24 cellular contexts compared by ENCODE assay signal in genomic region chr12:111185889-111186227, GRCh38.
DNase-seq lines count a peak whose midpoint lies in the region; ATAC-seq and TF ChIP-seq lines count a peak whose summit lies in the region.
"Had no signal": no experiment of that assay in that cellular context is flagged by ENCODE, and none has a peak within 500 bp of the region (broad histone marks: within the 10 kb centered on the region; RNA-seq: fewer than 3 reads in every experiment).

No MANE protein-coding gene starts in this region.

- no peaks in the 10 kb centered on the region for H3K27me3 ChIP-seq in iPS-15b (ENCODE audit: control insufficient read depth, insufficient read depth, low read length)

- H3K4me3 Mint-ChIP-seq in WTC11 = no peak overlapping the region
- H3K4me3 Mint-ChIP-seq: CD8-positive, alpha-beta memory T cell had no signal

- peaks cover 7% of the 10 kb centered on the region; the same call in 1 of the 2 replicates for H3K4me1 Mint-ChIP-seq in WTC11
- H3K4me1 Mint-ChIP-seq: CD8-positive, alpha-beta memory T cell had no signal

- CTCF ChIA-PET in HEK293 (lab: Yijun Ruan, JAX) (interaction anchor here (0.6 to 0.7 kb wide), 2 partner anchors 130 to 1843 kb away, joined by 3 read pairs; no protein-coding TSS in a partner anchor), WTC11 (lab: Charles Lee) (interaction anchor here (0.6 kb wide), 1 partner anchor 113 kb away, joined by 3 read pairs; no protein-coding TSS in a partner anchor)

- no peak overlapping the region for H3K4me3 ChIP-seq in HEK293 (ENCODE audit: low read depth, low read length)
- no peak overlapping the region for H3K4me3 ChIP-seq in iPS-15b (ENCODE audit: low read depth, low read length)
- H3K4me3 ChIP-seq: A549, HAP-1, SK-N-MC had no signal

- ATAC-seq in WTC11 = no peak; the same call in 1 of the 2 replicates

- no peaks in the 10 kb centered on the region for H3K9me3 ChIP-seq in HEK293 (ENCODE audit: control insufficient read depth, insufficient read depth, low read depth, low read length)
- no peaks in the 10 kb centered on the region for H3K9me3 ChIP-seq in iPS-15b (ENCODE audit: control insufficient read depth, insufficient read depth, low read length)
- H3K9me3 ChIP-seq: HAP-1 had no signal

- peaks cover 7% of the 10 kb centered on the region for H3K4me1 ChIP-seq in HEK293 (ENCODE audit: control insufficient read depth, insufficient read depth, low read length)
- no peaks in the 10 kb centered on the region for H3K4me1 ChIP-seq in iPS-15b (ENCODE audit: control insufficient read depth, insufficient read depth, low read length)
- H3K4me1 ChIP-seq: A549 had no signal

- no peaks in the 10 kb centered on the region for H3K36me3 Mint-ChIP-seq in WTC11
- H3K36me3 Mint-ChIP-seq: CD8-positive, alpha-beta memory T cell had no signal

- POLR2A ChIA-PET in HEK293 (lab: Yijun Ruan, JAX) = no interaction called here
- POLR2A ChIA-PET in WTC11 (lab: Charles Lee) = no interaction called here

- peak overlapping the region; percentile 24 for H3K9ac ChIP-seq in iPS-15b (ENCODE audit: low read depth, low read length)

- no peak for TF ChIP-seq CTCF in HEK293 (tag by site-specific recombination; IDR thresholded peaks at IDR 0.05)
- TF ChIP-seq CTCF in WTC11 (IDR thresholded peaks at IDR 0.05) = no peak

- DNase-seq in WTC11 (ENCODE audit: low spot score) = no peak
- no peak for DNase-seq in AG08395 (ENCODE audit: low spot score)
- no peak for DNase-seq in NCI-H345 treated with DMSO at 0.1 percent for 48 hours (lab: John Stamatoyannopoulos, UW; ENCODE audit: unreplicated experiment)
- DNase-seq in NCI-H774 (lab: John Stamatoyannopoulos, UW) = no peak
- no peak for DNase-seq in COR-L47 (lab: John Stamatoyannopoulos, UW)
- DNase-seq: Calu3; CD8-positive, alpha-beta memory T cell; DMS79 treated with DMSO at 0.1 percent for 48 hours; GF-D8; NCI-H1092 treated with DMSO at 0.1 percent for 48 hours; NCI-H1436; NCI-H187; NCI-H2081 treated with DMSO at 0.1 percent for 48 hours; NCI-H2171; NCI-H226; NCI-H510A treated with DMSO at 0.1 percent for 48 hours; SIG-M5; SW 1271 had no signal

- H3K27me3 Mint-ChIP-seq in WTC11 (ENCODE audit: low read depth) = no peaks in the 10 kb centered on the region

- peaks cover 4% of the 10 kb centered on the region; the same call in 1 of the 2 replicates for H3K9me3 Mint-ChIP-seq in WTC11
- H3K9me3 Mint-ChIP-seq: CD8-positive, alpha-beta memory T cell had no signal

- peak overlapping the region; percentile 73; the same call in 1 of the 2 replicates for H3K27ac Mint-ChIP-seq in WTC11

- no peaks in the 10 kb centered on the region for H3K36me3 ChIP-seq in HEK293 (ENCODE audit: control insufficient read depth in 2 of 2, insufficient read depth in 1 of 2, low read length in 2 of 2)
- H3K36me3 ChIP-seq in iPS-15b (ENCODE audit: control insufficient read depth, insufficient read depth, low read length) = no peaks in the 10 kb centered on the region
- H3K36me3 ChIP-seq: HAP-1 had no signal

- H3K27ac ChIP-seq in HEK293 (ENCODE audit: extremely low read depth, low read depth, low read length) = no peak overlapping the region
- H3K27ac ChIP-seq: A549, C4-2B, SK-N-MC had no signal

TF ChIP-seq in HEK293, 187 proteins besides CTCF, POLR2A, EP300 and RAD21:
- TF ChIP-seq PRDM1 (tag by site-specific recombination; IDR thresholded peaks at IDR 0.05) (peak; percentile 99), SP7 (tag by site-specific recombination; IDR thresholded peaks at IDR 0.05) (no peak), ZNF366 (tag by site-specific recombination; conservative IDR thresholded peaks at IDR 0.05) (peak; percentile 73)

TF ChIP-seq in WTC11, 78 proteins besides CTCF, POLR2A, EP300 and RAD21:
- TF ChIP-seq, protein P1, sequence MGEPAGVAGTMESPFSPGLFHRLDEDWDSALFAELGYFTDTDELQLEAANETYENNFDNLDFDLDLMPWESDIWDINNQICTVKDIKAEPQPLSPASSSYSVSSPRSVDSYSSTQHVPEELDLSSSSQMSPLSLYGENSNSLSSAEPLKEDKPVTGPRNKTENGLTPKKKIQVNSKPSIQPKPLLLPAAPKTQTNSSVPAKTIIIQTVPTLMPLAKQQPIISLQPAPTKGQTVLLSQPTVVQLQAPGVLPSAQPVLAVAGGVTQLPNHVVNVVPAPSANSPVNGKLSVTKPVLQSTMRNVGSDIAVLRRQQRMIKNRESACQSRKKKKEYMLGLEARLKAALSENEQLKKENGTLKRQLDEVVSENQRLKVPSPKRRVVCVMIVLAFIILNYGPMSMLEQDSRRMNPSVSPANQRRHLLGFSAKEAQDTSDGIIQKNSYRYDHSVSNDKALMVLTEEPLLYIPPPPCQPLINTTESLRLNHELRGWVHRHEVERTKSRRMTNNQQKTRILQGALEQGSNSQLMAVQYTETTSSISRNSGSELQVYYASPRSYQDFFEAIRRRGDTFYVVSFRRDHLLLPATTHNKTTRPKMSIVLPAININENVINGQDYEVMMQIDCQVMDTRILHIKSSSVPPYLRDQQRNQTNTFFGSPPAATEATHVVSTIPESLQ (CRISPR knock-in tag; IDR thresholded peaks at IDR 0.05) = no peak
- TF ChIP-seq, protein P2, sequence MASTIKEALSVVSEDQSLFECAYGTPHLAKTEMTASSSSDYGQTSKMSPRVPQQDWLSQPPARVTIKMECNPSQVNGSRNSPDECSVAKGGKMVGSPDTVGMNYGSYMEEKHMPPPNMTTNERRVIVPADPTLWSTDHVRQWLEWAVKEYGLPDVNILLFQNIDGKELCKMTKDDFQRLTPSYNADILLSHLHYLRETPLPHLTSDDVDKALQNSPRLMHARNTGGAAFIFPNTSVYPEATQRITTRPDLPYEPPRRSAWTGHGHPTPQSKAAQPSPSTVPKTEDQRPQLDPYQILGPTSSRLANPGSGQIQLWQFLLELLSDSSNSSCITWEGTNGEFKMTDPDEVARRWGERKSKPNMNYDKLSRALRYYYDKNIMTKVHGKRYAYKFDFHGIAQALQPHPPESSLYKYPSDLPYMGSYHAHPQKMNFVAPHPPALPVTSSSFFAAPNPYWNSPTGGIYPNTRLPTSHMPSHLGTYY (CRISPR knock-in tag; IDR thresholded peaks at IDR 0.05) = no peak
TF ChIP-seq in WTC11: peak in this region for 0.
